Comparison of ENCODE assay signal across 31 cellular contexts in the genomic region with DNA sequence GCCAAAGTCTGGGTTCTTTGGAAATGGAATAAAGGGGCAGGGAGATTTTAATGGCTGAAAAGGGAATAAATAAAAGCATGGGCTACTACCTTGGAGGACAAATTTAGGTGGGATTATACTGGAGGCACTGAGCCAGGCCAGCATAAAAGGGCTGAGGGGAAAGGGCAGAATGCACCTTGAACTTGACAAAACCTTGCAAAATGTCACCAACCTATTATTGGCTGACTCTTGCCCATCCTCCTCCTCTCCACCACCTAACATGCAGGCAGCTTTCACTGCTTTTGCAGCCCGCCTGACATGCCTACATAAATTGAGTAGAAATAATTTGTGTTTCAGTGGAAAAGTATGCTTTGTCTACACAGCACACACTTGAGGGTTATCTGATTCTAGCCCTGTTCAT.
"Had no signal": no experiment of that assay in that cellular context is flagged by ENCODE, and none has a peak within 500 bp of the region (broad histone marks: within the 10 kb centered on the region; RNA-seq: fewer than 3 reads in every experiment).

No MANE protein-coding gene starts in this region.

- DNase-seq: activated CD4-positive, alpha-beta T cell treated with anti-CD3 and anti-CD28 coated beads, Interleukin-2, amount 10 ng/mL, durations not matched to agents 24 days and 14 days; activated CD4-positive, alpha-beta T cell treated with anti-CD3 and anti-CD28 coated beads, Interleukin-2, amount 50 U/mL, for 4 hours; activated CD8-positive, alpha-beta T cell treated with anti-CD3 and anti-CD28 coated beads for 36 hours; activated effector memory CD4-positive, alpha-beta T cell treated with anti-CD3 and anti-CD28 coated beads, Interleukin-2, amount 50 U/mL, for 16 hours; activated naive CD4-positive, alpha-beta T cell; activated naive CD4-positive, alpha-beta T cell treated with anti-CD3 and anti-CD28 coated beads, Interleukin-2, amount 50 U/mL, for 16 hours; activated naive CD8-positive, alpha-beta T cell treated with anti-CD3 and anti-CD28 coated beads for 36 hours; activated T-cell treated with anti-CD3 and anti-CD28 coated beads, Interleukin-2, amount 50 U/mL, for 1 hour; activated T-cell treated with anti-CD3 and anti-CD28 coated beads, Interleukin-2, amount 50 U/mL, for 72 hours; amniotic stem cell; aorta; brain microvascular endothelial cell; caudate nucleus; Kasumi-1; KG1; MM.1S; MV-4-11; NCI-H1092; NCI-H1436 treated with DMSO at 0.1 percent for 48 hours; NCI-H187; NCI-H2029 treated with DMSO at 0.1 percent for 48 hours; NCI-H2107; NCI-H345; NCI-H524 treated with DMSO at 0.1 percent for 48 hours; NK-92 treated with Interleukin-12 subunit alpha and Interleukin-12 subunit beta, amount 100 ng/mL, for 24 hours; PC-3; SHP77; SJCRH30; T1000 had no signal

- H3K4me3 ChIP-seq: SJCRH30, SK-N-MC had no signal

- H3K36me3 ChIP-seq: brain microvascular endothelial cell, SJCRH30 had no signal

- H3K27ac ChIP-seq: brain microvascular endothelial cell, SJCRH30, SK-N-MC had no signal

- H3K27me3 ChIP-seq: brain microvascular endothelial cell had no signal

- ATAC-seq: activated CD8-positive, alpha-beta T cell treated with anti-CD3 and anti-CD28 coated beads for 36 hours; activated T-cell treated with anti-CD3 and anti-CD28 coated beads, Interleukin-2, amount 50 U/mL, for 72 hours; activated T-helper 17 cell treated with anti-CD3 and anti-CD28 coated beads, Interleukin-2, amount 50 U/mL, for 72 hours; PC-3 had no signal
